16 cellular contexts compared by ENCODE assay signal in genomic region chr12:111398530-111398929, GRCh38. TPM values are rescaled to one million over a fixed set of nuclear protein-coding genes. Genes with fewer than 3 reads are reported as not detected.
A peak's percentile ranks its signal among the peaks of the same experiment; 100 is the strongest.
DNase-seq lines count a peak whose midpoint lies in the region; FAIRE-seq and TF ChIP-seq lines count a peak whose summit lies in the region.
"Had no signal": no experiment of that assay in that cellular context is flagged by ENCODE, and none has a peak within 500 bp of the region (broad histone marks: within the 10 kb centered on the region; RNA-seq: fewer than 3 reads in every experiment).

No MANE protein-coding gene starts in this region.

- H3K4me2 ChIP-seq in endothelial cell of umbilical vein (ENCODE audit: insufficient read depth, low read length), result no peak overlapping the region

- TF ChIP-seq POLR2A in endothelial cell of umbilical vein (IDR thresholded peaks at IDR 0.05; ENCODE audit: low read depth, low read length) (no peak), H54 (IDR thresholded peaks at IDR 0.05; ENCODE audit: low read depth, low read length) (no peak)

- no peak for FAIRE-seq in endothelial cell of umbilical vein (lab: Jason Lieb, UNC)
- no peak for FAIRE-seq in H54 (lab: Jason Lieb, UNC)
- FAIRE-seq: pancreas had no signal

- H3K27me3 ChIP-seq in endothelial cell of umbilical vein (ENCODE audit: control insufficient read depth in 2 of 2, insufficient read depth in 2 of 2, low read length in 2 of 2), result no peaks in the 10 kb centered on the region
- H3K27me3 ChIP-seq: dorsolateral prefrontal cortex, pancreas, uterus had no signal

- H3K4me1 ChIP-seq in endothelial cell of umbilical vein (ENCODE audit: control insufficient read depth, extremely low read depth, insufficient read depth, low read length), result peaks cover 29% of the 10 kb centered on the region

- H3K4me3 ChIP-seq in endothelial cell of umbilical vein (replicated peaks in 1 of 3; ENCODE audit: insufficient read depth in 1 of 3, low read depth in 1 of 3, low read length in 3 of 3), result no peak overlapping the region
- H3K4me3 ChIP-seq: dorsolateral prefrontal cortex, pancreas, uterus had no signal

- TF ChIP-seq CTCF in endothelial cell of umbilical vein (IDR thresholded peaks at IDR 0.05; ENCODE audit: extremely low read depth in 1 of 2, insufficient read depth in 1 of 2, low read depth in 1 of 2, low read length in 2 of 2), result no peak

- H3K27ac ChIP-seq in endothelial cell of umbilical vein (ENCODE audit: insufficient read depth, low read depth, low read length), result peak overlapping the region; percentile 86

- H2AFZ ChIP-seq in endothelial cell of umbilical vein (ENCODE audit: low read depth, low read length), result no peak overlapping the region

- DNase-seq in CD1c-positive myeloid dendritic cell (ENCODE audit: extremely low spot score), result peak; percentile 94
- DNase-seq in M059J (ENCODE audit: low read depth), result peak; percentile 42
- peak; percentile 33 for DNase-seq in endothelial cell of umbilical vein (ENCODE audit: low read depth, low spot score)
- DNase-seq in renal cortical epithelial cell (ENCODE audit: low read depth), result peak; percentile 47
- DNase-seq in H54 (ENCODE audit: insufficient read length, low spot score), result no peak
- DNase-seq in iPS-NIHi7 (ENCODE audit: extremely low spot score), result no peak
- no peak for DNase-seq in SKM-1 treated with dmso at 0.1 percent for 144 hours (lab: John Stamatoyannopoulos, UW; ENCODE audit: unreplicated experiment)
- DNase-seq in stimulated activated CD4-positive, alpha-beta T cell treated with anti-CD3 and anti-CD28 coated beads, Interleukin-2, amount 100 ng/mL, for 24 hours, result no peak
- DNase-seq: activated CD4-positive, alpha-beta memory T cell treated with anti-CD3 and anti-CD28 coated beads, Interleukin-2, amount 10 ng/mL, durations not matched to agents 7 days and 5 days; activated effector memory CD4-positive, alpha-beta T cell treated with Interleukin-2 at 50 U/mL for 16 hours; CD4-positive, CD25-positive, alpha-beta regulatory T cell; dorsolateral prefrontal cortex; NCI-H1092 treated with DMSO at 0.1 percent for 48 hours; NCI-H524; pancreas; uterus had no signal

- intact Hi-C loops in endothelial cell of umbilical vein (cut with micrococcal nuclease), result loop anchor here (5.0 kb wide), 1 partner anchor 289 kb away; the partner anchor contains the start of genes ACAD10 and BRAP

- no peaks in the 10 kb centered on the region for H3K36me3 ChIP-seq in endothelial cell of umbilical vein (ENCODE audit: control insufficient read depth in 2 of 2, extremely low read depth in 1 of 2, insufficient read depth in 2 of 2, low read length in 2 of 2)
- H3K36me3 ChIP-seq: pancreas, uterus had no signal

- H4K20me1 ChIP-seq in endothelial cell of umbilical vein (replicated peaks; ENCODE audit: control insufficient read depth, extremely low read depth, insufficient read depth, low read length), result no peaks in the 10 kb centered on the region

- no peaks in the 10 kb centered on the region for H3K79me2 ChIP-seq in endothelial cell of umbilical vein (ENCODE audit: control insufficient read depth, insufficient read depth, low read length)

- POLR2A ChIA-PET in endothelial cell of umbilical vein (lab: Charles Lee), result interaction anchor here (0.7 kb wide), 1 partner anchor 48 kb away, joined by 3 read pairs; no protein-coding TSS in a partner anchor

- H3K9ac ChIP-seq in endothelial cell of umbilical vein (replicated peaks; ENCODE audit: extremely low read depth, insufficient read depth, low read length), result no peak overlapping the region

- dilution Hi-C loops in endothelial cell of umbilical vein (cut with MboI; ENCODE audit: extremely low pct_ligation_motif_present, low sequenced_read_pairs), result no loop called here

- CTCF ChIA-PET in endothelial cell of umbilical vein (lab: Charles Lee), result interaction anchor here (0.9 to 7.2 kb wide), 7 partner anchors 10 to 414 kb away, joined by 3 to 464 read pairs (median 4); no protein-coding TSS in a partner anchor

- H3K9me1 ChIP-seq in endothelial cell of umbilical vein (replicated peaks; ENCODE audit: control insufficient read depth, extremely low read depth, insufficient read depth, low read length), result no peaks in the 10 kb centered on the region

- H3K9me3 ChIP-seq in endothelial cell of umbilical vein (replicated peaks; ENCODE audit: control insufficient read depth, insufficient read depth, low read length), result no peaks in the 10 kb centered on the region
- H3K9me3 ChIP-seq: pancreas, uterus had no signal

- no TSS peak for BruUV-seq in endothelial cell of umbilical vein (replicated peaks; lab: Mats Ljungman, UMichigan)

TF ChIP-seq in endothelial cell of umbilical vein, 7 proteins besides CTCF, POLR2A, EP300 and RAD21:
- no peak for TF ChIP-seq EZH2 (IDR thresholded peaks at IDR 0.05; ENCODE audit: borderline replicate concordance, low read depth, low read length, severe bottlenecking)
- TF ChIP-seq FOS (IDR thresholded peaks at IDR 0.05; ENCODE audit: borderline replicate concordance, insufficient read depth, low read length), result no peak
- no peak for TF ChIP-seq MYC (IDR thresholded peaks at IDR 0.05; ENCODE audit: low read depth, low read length)
- no peak for TF ChIP-seq GATA2 (IDR thresholded peaks at IDR 0.05; ENCODE audit: insufficient read depth, insufficient read length, low read depth, low read length)
- TF ChIP-seq POLR2AphosphoS5 (IDR thresholded peaks at IDR 0.05; ENCODE audit: insufficient read depth, low read depth, low read length), result no peak
- TF ChIP-seq JUN (IDR thresholded peaks at IDR 0.05; ENCODE audit: borderline replicate concordance, insufficient read depth, insufficient read length, low read depth), result no peak
- TF ChIP-seq MAX (IDR thresholded peaks at IDR 0.05; ENCODE audit: insufficient read depth, insufficient read length), result no peak

RNA-seq across cellular contexts. Expression of gene SH2B3, which starts 7.2 kb away (rescaled TPM):
- total RNA-seq in M059J (2014; rRNA removed; shearing (Covaris generic)), result 31.5 and 48.6 TPM in 2 replicates
- total RNA-seq in endothelial cell of umbilical vein (97.9 and 111 TPM in 2 replicates), renal cortical epithelial cell (14.5 and 20.8 TPM in 2 replicates)
- 63.1 and 69.7 TPM in 2 replicates for polyA plus RNA-seq in endothelial cell of umbilical vein
- 74.6 and 75.9 TPM in 2 replicates for polyA plus RNA-seq in endothelial cell of umbilical vein (2011; cell fraction: cytosol; rRNA removed)
- 53.9 and 63.7 TPM in 2 replicates for polyA plus RNA-seq in endothelial cell of umbilical vein (2011; cell fraction: nucleus; rRNA removed)
- polyA plus RNA-seq in endothelial cell of umbilical vein (2012), result 51.2 and 67.6 TPM in 2 replicates
- polyA minus RNA-seq in endothelial cell of umbilical vein, result 59.8 and 60.1 TPM in 2 replicates
- polyA minus RNA-seq in endothelial cell of umbilical vein (2011; cell fraction: cytosol; rRNA and poly(A)+ RNA removed), result 3.2 TPM
- polyA minus RNA-seq in endothelial cell of umbilical vein (2011; cell fraction: nucleus; rRNA and poly(A)+ RNA removed), result 27.6 and 29.2 TPM in 2 replicates

RNA-seq across cellular contexts. Expression of gene PHETA1, which starts 29.6 kb away (rescaled TPM):
- 2.3 and 3.9 TPM in 2 replicates for total RNA-seq in M059J (2014; rRNA removed; shearing (Covaris generic))
- total RNA-seq in endothelial cell of umbilical vein (12.9 and 20.0 TPM in 2 replicates), renal cortical epithelial cell (13.5 and 15.1 TPM in 2 replicates)
- polyA plus RNA-seq in endothelial cell of umbilical vein, result 10.6 and 12.8 TPM in 2 replicates
- polyA plus RNA-seq in endothelial cell of umbilical vein (2011; cell fraction: cytosol; rRNA removed), result 7.5 and 11.3 TPM in 2 replicates
- polyA plus RNA-seq in endothelial cell of umbilical vein (2011; cell fraction: nucleus; rRNA removed), result 10.4 and 13.9 TPM in 2 replicates
- 12.6 and 16.8 TPM in 2 replicates for polyA plus RNA-seq in endothelial cell of umbilical vein (2012)
- 4.4 and 6.7 TPM in 2 replicates for polyA minus RNA-seq in endothelial cell of umbilical vein
- polyA minus RNA-seq in endothelial cell of umbilical vein (2011; cell fraction: cytosol; rRNA and poly(A)+ RNA removed), result 1.8 TPM
- 2.5 and 6.5 TPM in 2 replicates for polyA minus RNA-seq in endothelial cell of umbilical vein (2011; cell fraction: nucleus; rRNA and poly(A)+ RNA removed)

Comparison
In these comparisons a context has a peak if more than half of its experiments do, and no peak if none do; other contexts are left out.
1. DNase-seq: peak in CD1c-positive myeloid dendritic cell (single experiment), M059J (single experiment), endothelial cell of umbilical vein (single experiment) and renal cortical epithelial cell (single experiment); none in H54 (single experiment), iPS-NIHi7 (single experiment), SKM-1 treated with dmso at 0.1 percent for 144 hours (single experiment) and stimulated activated CD4-positive, alpha-beta T cell treated with anti-CD3 and anti-CD28 coated beads, Interleukin-2, amount 100 ng/mL, for 24 hours (0 of 2).